26 cellular contexts compared by ENCODE assay signal in the genomic region with DNA sequence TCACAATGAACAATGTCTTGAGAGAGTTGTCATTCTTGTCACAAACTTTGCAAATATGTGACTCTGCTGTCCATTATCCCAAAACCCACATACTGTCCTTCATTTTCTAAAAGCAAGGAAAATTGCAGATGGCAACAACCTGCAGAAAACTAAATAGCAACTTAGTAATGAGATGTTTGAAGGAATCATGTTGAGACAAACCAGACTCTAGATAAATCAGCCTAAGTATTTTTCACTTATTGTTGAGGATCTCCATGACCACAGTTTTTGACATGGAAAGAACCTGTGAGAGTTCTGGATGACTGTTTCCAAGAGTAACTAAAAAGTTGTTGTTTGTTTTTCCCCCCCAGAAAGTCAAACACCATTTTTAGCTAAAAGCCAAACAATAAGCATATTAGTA.
"Had no signal": no experiment of that assay in that cellular context is flagged by ENCODE, and none has a peak within 500 bp of the region (broad histone marks: within the 10 kb centered on the region; RNA-seq: fewer than 3 reads in every experiment).

No MANE protein-coding gene starts in this region.

- H3K4me1 ChIP-seq: breast epithelium had no signal

- H3K27me3 Mint-ChIP-seq: activated CD4-positive, alpha-beta T cell treated with anti-CD3 and anti-CD28 coated beads, Interleukin-2, amount 10 ng/mL, durations not matched to agents 24 days and 14 days; activated CD8-positive, alpha-beta memory T cell treated with anti-CD3 and anti-CD28 coated beads, Interleukin-2, amount 10 ng/mL, durations not matched to agents 7 days and 5 days; activated naive CD4-positive, alpha-beta T cell treated with anti-CD3 and anti-CD28 coated beads, Interleukin-2, amount 50 U/mL, for 24 hours; activated T-cell treated with anti-CD3 and anti-CD28 coated beads, Interleukin-2, amount 50 U/mL, for 24 hours; central memory CD8-positive, alpha-beta T cell had no signal

- H3K27ac Mint-ChIP-seq: activated CD4-positive, alpha-beta T cell treated with anti-CD3 and anti-CD28 coated beads, Interleukin-2, amount 10 ng/mL, durations not matched to agents 24 days and 14 days; activated CD8-positive, alpha-beta memory T cell treated with anti-CD3 and anti-CD28 coated beads, Interleukin-2, amount 10 ng/mL, durations not matched to agents 7 days and 5 days; activated naive CD4-positive, alpha-beta T cell treated with anti-CD3 and anti-CD28 coated beads, Interleukin-2, amount 50 U/mL, for 24 hours; activated T-cell treated with anti-CD3 and anti-CD28 coated beads, Interleukin-2, amount 50 U/mL, for 24 hours; activated T-helper 1 cell treated with anti-CD3 and anti-CD28 coated beads, Interleukin-12 subunit alpha, Interleukin-12 subunit beta, Interleukin-2, Interleukin-4 antibody, amounts not matched to agents 30 ng/mL and 10 ng/mL and 1 ng/mL, durations not matched to agents 14 hours and 24 hours and 36 hours; WTC11 had no signal

- DNase-seq: activated CD4-positive, alpha-beta T cell treated with anti-CD3 and anti-CD28 coated beads, Interleukin-2, amount 10 ng/mL, durations not matched to agents 24 days and 14 days; activated CD4-positive, alpha-beta T cell treated with anti-CD3 and anti-CD28 coated beads, Interleukin-2, amount 50 U/mL, for 48 hours; activated CD4-positive, CD25-positive, alpha-beta regulatory T cell treated with anti-CD3 and anti-CD28 coated beads, Interleukin-2, amount 50 U/mL, for 72 hours; activated CD8-positive, alpha-beta memory T cell treated with anti-CD3 and anti-CD28 coated beads, Interleukin-2, amount 10 ng/mL, durations not matched to agents 7 days and 5 days; activated effector memory CD4-positive, alpha-beta T cell treated with Interleukin-2 at 50 U/mL for 16 hours; activated naive CD4-positive, alpha-beta T cell; activated T-cell treated with anti-CD3 and anti-CD28 coated beads, Interleukin-2, amount 50 U/mL, for 24 hours; aorta; MG63; MV-4-11; NCI-H1092 treated with DMSO at 0.1 percent for 48 hours; NCI-H1436; NCI-H1694 treated with DMSO at 0.1 percent for 48 hours; NCI-H2081; NCI-H510A treated with DMSO at 0.1 percent for 48 hours; NCI-H69; NK-92 treated with Interleukin-12 subunit alpha and Interleukin-12 subunit beta, amount 100 ng/mL, for 24 hours; PC-3; SIG-M5; SW 1271 had no signal

- H3K4me3 Mint-ChIP-seq: activated CD4-positive, alpha-beta T cell treated with anti-CD3 and anti-CD28 coated beads, Interleukin-2, amount 10 ng/mL, durations not matched to agents 24 days and 14 days; activated CD8-positive, alpha-beta memory T cell treated with anti-CD3 and anti-CD28 coated beads, Interleukin-2, amount 10 ng/mL, durations not matched to agents 7 days and 5 days; activated naive CD4-positive, alpha-beta T cell treated with anti-CD3 and anti-CD28 coated beads, Interleukin-2, amount 50 U/mL, for 24 hours; activated T-cell treated with anti-CD3 and anti-CD28 coated beads, Interleukin-2, amount 50 U/mL, for 24 hours; activated T-helper 1 cell treated with anti-CD3 and anti-CD28 coated beads, Interleukin-12 subunit alpha, Interleukin-12 subunit beta, Interleukin-2, Interleukin-4 antibody, amounts not matched to agents 30 ng/mL and 10 ng/mL and 1 ng/mL, durations not matched to agents 14 hours and 24 hours and 36 hours; central memory CD8-positive, alpha-beta T cell; WTC11 had no signal

- H3K4me1 Mint-ChIP-seq: activated CD4-positive, alpha-beta T cell treated with anti-CD3 and anti-CD28 coated beads, Interleukin-2, amount 10 ng/mL, durations not matched to agents 24 days and 14 days; activated CD8-positive, alpha-beta memory T cell treated with anti-CD3 and anti-CD28 coated beads, Interleukin-2, amount 10 ng/mL, durations not matched to agents 7 days and 5 days; activated naive CD4-positive, alpha-beta T cell treated with anti-CD3 and anti-CD28 coated beads, Interleukin-2, amount 50 U/mL, for 24 hours; central memory CD8-positive, alpha-beta T cell had no signal

- H3K4me3 ChIP-seq: breast epithelium, MG63, SK-N-MC had no signal

- H3K27ac ChIP-seq: breast epithelium, SK-N-MC had no signal

- H3K27me3 ChIP-seq: breast epithelium, MG63 had no signal

- H3K9me3 Mint-ChIP-seq: activated CD4-positive, alpha-beta T cell treated with anti-CD3 and anti-CD28 coated beads, Interleukin-2, amount 10 ng/mL, durations not matched to agents 24 days and 14 days; activated T-cell treated with anti-CD3 and anti-CD28 coated beads, Interleukin-2, amount 50 U/mL, for 24 hours; activated T-helper 1 cell treated with anti-CD3 and anti-CD28 coated beads, Interleukin-12 subunit alpha, Interleukin-12 subunit beta, Interleukin-2, Interleukin-4 antibody, amounts not matched to agents 30 ng/mL and 10 ng/mL and 1 ng/mL, durations not matched to agents 14 hours and 24 hours and 36 hours; WTC11 had no signal

- H3K36me3 ChIP-seq: breast epithelium, MG63 had no signal

- H3K9me3 ChIP-seq: breast epithelium, MG63 had no signal

- H3K36me3 Mint-ChIP-seq: activated CD8-positive, alpha-beta memory T cell treated with anti-CD3 and anti-CD28 coated beads, Interleukin-2, amount 10 ng/mL, durations not matched to agents 7 days and 5 days; activated naive CD4-positive, alpha-beta T cell treated with anti-CD3 and anti-CD28 coated beads, Interleukin-2, amount 50 U/mL, for 24 hours; WTC11 had no signal

- ATAC-seq: activated CD8-positive, alpha-beta memory T cell treated with anti-CD3 and anti-CD28 coated beads, Interleukin-2, amount 10 ng/mL, durations not matched to agents 7 days and 5 days; PC-3; WTC11 had no signal
